Comparison of ENCODE assay signal across 13 cellular contexts in the genomic region with DNA sequence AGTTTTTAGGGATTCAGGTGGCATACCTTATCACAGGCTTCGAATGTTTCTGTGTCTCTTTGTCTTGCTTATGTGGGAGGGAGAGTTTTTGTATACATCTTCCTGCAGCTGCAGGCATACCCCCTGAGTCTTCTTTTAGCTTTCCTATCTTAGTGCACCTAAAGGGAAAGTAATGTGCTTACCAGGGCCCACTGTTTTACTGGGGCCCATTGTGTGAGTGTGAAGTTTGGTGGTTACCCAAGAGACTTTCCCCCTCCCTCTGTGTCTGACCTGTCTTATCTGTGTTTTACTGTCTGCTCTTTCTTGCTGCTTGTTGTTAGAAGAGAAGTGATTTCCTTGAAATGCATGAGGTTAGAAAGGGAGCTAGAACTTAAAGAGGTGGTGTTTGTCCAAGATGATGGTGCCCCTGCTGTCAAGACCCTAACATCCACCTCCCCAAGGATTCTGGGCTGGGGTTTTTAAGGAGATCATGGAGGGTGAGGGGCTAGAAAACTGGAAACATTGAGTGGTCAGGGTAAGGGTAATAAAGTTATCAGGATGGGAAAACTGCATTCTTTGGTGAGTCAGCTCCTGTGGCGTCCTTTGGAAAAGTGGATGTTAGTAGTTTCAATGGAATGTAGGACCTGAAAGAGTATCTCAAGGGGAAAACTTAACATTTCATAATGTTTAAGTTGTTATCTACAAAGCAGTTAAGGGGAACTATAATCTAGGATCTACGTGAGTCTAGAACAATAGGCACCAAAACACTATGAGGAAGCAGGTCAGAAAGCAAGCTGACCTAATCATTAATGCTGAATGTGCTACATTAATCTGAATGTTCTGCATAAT.
DNase-seq lines count a peak whose midpoint lies in the region; ATAC-seq, FAIRE-seq and TF ChIP-seq lines count a peak whose summit lies in the region.
"Had no signal": no experiment of that assay in that cellular context is flagged by ENCODE, and none has a peak within 500 bp of the region (broad histone marks: within the 10 kb centered on the region; RNA-seq: fewer than 3 reads in every experiment).

No MANE protein-coding gene starts in this region.

- peak overlapping the region; percentile 66 for H2BK15ac ChIP-seq in IMR-90 (ENCODE audit: low read depth, low read length)

- no TSS peak for BruUV-seq in IMR-90 (replicated peaks; lab: Mats Ljungman, UMichigan)

- H3K79me1 ChIP-seq in IMR-90 (ENCODE audit: low read depth in 1 of 2, low read length in 2 of 2) = no peaks in the 10 kb centered on the region

- TF ChIP-seq POLR2A in IMR-90 (IDR thresholded peaks at IDR 0.05; ENCODE audit: low read depth, low read length) = no peak; the same call in 1 of the 2 replicates

- POLR2A ChIA-PET in AG04450 (lab: Yijun Ruan, JAX) (no interaction called here), IMR-90 (lab: Charles Lee; ENCODE audit: unreplicated experiment) (no interaction called here)

- peak overlapping the region; percentile 99 for H2BK5ac ChIP-seq in IMR-90 (ENCODE audit: low read depth, low read length, poor library complexity, severe bottlenecking)

- H3K4me1 ChIP-seq in IMR-90 (ENCODE audit: control insufficient read depth, insufficient read depth, low read length) (peaks cover 18% of the 10 kb centered on the region), left lung (no peaks in the 10 kb centered on the region)
- H3K4me1 ChIP-seq: SJCRH30 had no signal

- FAIRE-seq in bronchial epithelial cell (lab: Jason Lieb, UNC) = no peak

- H2BK120ac ChIP-seq in IMR-90 (ENCODE audit: low read depth, low read length) = peak overlapping the region; percentile 99

- peak overlapping the region; percentile 94 for H3K4ac ChIP-seq in IMR-90 (ENCODE audit: low read depth, low read length)

- no peaks in the 10 kb centered on the region for H3K27me3 Mint-ChIP-seq in glutamatergic neuron (ENCODE audit: unreplicated experiment)
- H3K27me3 Mint-ChIP-seq: activated naive CD4-positive, alpha-beta T cell treated with anti-CD3 and anti-CD28 coated beads, Interleukin-2, amount 10 ng/mL, durations not matched to agents 7 days and 5 days had no signal

- TF ChIP-seq RAD21 in IMR-90 (IDR thresholded peaks at IDR 0.05; ENCODE audit: low read length) = no peak

- H2BK20ac ChIP-seq in IMR-90 (ENCODE audit: low read depth, low read length) = peak overlapping the region; percentile 97

- no peaks in the 10 kb centered on the region for H3K9me1 ChIP-seq in IMR-90 (ENCODE audit: insufficient read depth, low read length)

- CTCF ChIA-PET in AG04450 (lab: Charles Lee) (interaction anchor here (1.2 to 1.9 kb wide), 2 partner anchors 64 to 65 kb away, joined by 4 to 6 read pairs; no protein-coding TSS in a partner anchor), IMR-90 (lab: Yijun Ruan, JAX) (no interaction called here)

- H3K36me3 Mint-ChIP-seq in glutamatergic neuron (ENCODE audit: unreplicated experiment) = no peaks in the 10 kb centered on the region
- H3K36me3 Mint-ChIP-seq: activated naive CD4-positive, alpha-beta T cell treated with anti-CD3 and anti-CD28 coated beads, Interleukin-2, amount 10 ng/mL, durations not matched to agents 7 days and 5 days had no signal

- H3K56ac ChIP-seq in IMR-90 (ENCODE audit: extremely low read depth, insufficient read depth, low read length) = peak overlapping the region; percentile 92

- H3K27ac Mint-ChIP-seq in glutamatergic neuron (ENCODE audit: unreplicated experiment) = no peak overlapping the region
- H3K27ac Mint-ChIP-seq: activated naive CD4-positive, alpha-beta T cell treated with anti-CD3 and anti-CD28 coated beads, Interleukin-2, amount 10 ng/mL, durations not matched to agents 7 days and 5 days had no signal

- no peaks in the 10 kb centered on the region for H3K4me1 Mint-ChIP-seq in glutamatergic neuron (ENCODE audit: low read depth, unreplicated experiment)
- H3K4me1 Mint-ChIP-seq: activated naive CD4-positive, alpha-beta T cell treated with anti-CD3 and anti-CD28 coated beads, Interleukin-2, amount 10 ng/mL, durations not matched to agents 7 days and 5 days had no signal

- peak overlapping the region; percentile 89 for H2AK5ac ChIP-seq in IMR-90 (ENCODE audit: low read depth, low read length)

- in situ Hi-C loops in IMR-90 (cut with MboI; ENCODE audit: low sequenced_read_pairs) = no loop called here

- DNase-seq in AG04450 (ENCODE audit: low read depth, low spot score) (peak; percentile 43), IMR-90 (peak; percentile 87), bronchial epithelial cell (ENCODE audit: low read depth) (peak; percentile 72), left lung (no peak), glutamatergic neuron (no peak), DMS53 (lab: John Stamatoyannopoulos, UW) (no peak)
- DNase-seq: activated CD4-positive, alpha-beta T cell treated with anti-CD3 and anti-CD28 coated beads, Interleukin-2, amount 50 U/mL, for 4 hours; activated naive CD4-positive, alpha-beta T cell treated with anti-CD3 and anti-CD28 coated beads, Interleukin-2, amount 10 ng/mL, durations not matched to agents 7 days and 5 days; AML-193; right cardiac atrium; SJCRH30 had no signal

- peak overlapping the region; percentile 80 for H3K14ac ChIP-seq in IMR-90 (replicated peaks; ENCODE audit: low read depth, low read length)

- peak overlapping the region; percentile 100 for H3K18ac ChIP-seq in IMR-90 (ENCODE audit: low read depth, low read length)

- no CpG with 5 or more reads among the region's 3 CpGs for WGBS in IMR-90 (ENCODE audit: extremely low coverage in 2 of 2, insufficient read length in 1 of 2), 2 experiments

- H4K5ac ChIP-seq in IMR-90 (ENCODE audit: low read depth, low read length) = peak overlapping the region; percentile 99

- no peaks in the 10 kb centered on the region for H4K20me1 ChIP-seq in IMR-90 (ENCODE audit: insufficient read depth, low read length)

- ATAC-seq in IMR-90 (ENCODE audit: low read depth) (peak; percentile 72), left lung (peak; percentile 85), GM21423 (IDR thresholded peaks at IDR 0.05; ENCODE audit: unreplicated experiment) (no peak), GM21390 (IDR thresholded peaks at IDR 0.05; ENCODE audit: unreplicated experiment) (no peak)
- ATAC-seq: right cardiac atrium had no signal

- H3K4me2 ChIP-seq in IMR-90 (ENCODE audit: low read depth, low read length) = peak overlapping the region; percentile 98

- H3K4me3 ChIP-seq in AG04450 (ENCODE audit: low read depth, low read length) = no peak overlapping the region; the same call in 1 of the 2 replicates
- H3K4me3 ChIP-seq in IMR-90 (ENCODE audit: insufficient read depth, low read depth, low read length) = no peak overlapping the region
- H3K4me3 ChIP-seq in bronchial epithelial cell (ENCODE audit: low read depth, low read length) = no peak overlapping the region
- H3K4me3 ChIP-seq in left lung = no peak overlapping the region
- H3K4me3 ChIP-seq: SJCRH30 had no signal

- intact Hi-C loops in IMR-90 (cut with micrococcal nuclease) (loop anchor here (10.0 kb wide), 1 partner anchor 97 kb away; no protein-coding TSS in a partner anchor), left lung (cut with DNase I) (no loop called here)

- H4K8ac ChIP-seq in IMR-90 (ENCODE audit: low read depth in 2 of 2, low read length in 2 of 2) = peak overlapping the region; percentile 73 to 90

- H3K36me3 ChIP-seq in IMR-90 (ENCODE audit: control insufficient read depth, insufficient read depth, low read length) = no peaks in the 10 kb centered on the region
- no peaks in the 10 kb centered on the region for H3K36me3 ChIP-seq in bronchial epithelial cell (ENCODE audit: control insufficient read depth, insufficient read depth, low read length)
- H3K36me3 ChIP-seq in left lung = no peaks in the 10 kb centered on the region
- H3K36me3 ChIP-seq: SJCRH30 had no signal

- H2AK9ac ChIP-seq in IMR-90 (replicated peaks; ENCODE audit: low read depth, low read length, poor library complexity) = no peak overlapping the region

- H3K9me3 Mint-ChIP-seq in glutamatergic neuron (ENCODE audit: unreplicated experiment) = no peaks in the 10 kb centered on the region
- H3K9me3 Mint-ChIP-seq: activated naive CD4-positive, alpha-beta T cell treated with anti-CD3 and anti-CD28 coated beads, Interleukin-2, amount 10 ng/mL, durations not matched to agents 7 days and 5 days had no signal

- peak overlapping the region; percentile 93 for H4K91ac ChIP-seq in IMR-90 (ENCODE audit: insufficient read depth, low read depth, low read length)

- H3K4me3 Mint-ChIP-seq in glutamatergic neuron (ENCODE audit: unreplicated experiment) = no peak overlapping the region
- H3K4me3 Mint-ChIP-seq: activated naive CD4-positive, alpha-beta T cell treated with anti-CD3 and anti-CD28 coated beads, Interleukin-2, amount 10 ng/mL, durations not matched to agents 7 days and 5 days had no signal

- peak overlapping the region; percentile 73; the same call in 1 of the 2 replicates for H3K9ac ChIP-seq in IMR-90 (ENCODE audit: low read depth, low read length)

- H3K27me3 ChIP-seq in AG04450 (ENCODE audit: control insufficient read depth, insufficient read depth, low read length) = no peaks in the 10 kb centered on the region
- H3K27me3 ChIP-seq in IMR-90 (ENCODE audit: control insufficient read depth, insufficient read depth, low read length) = no peaks in the 10 kb centered on the region
- H3K27me3 ChIP-seq in bronchial epithelial cell (ENCODE audit: control insufficient read depth, insufficient read depth, low read length) = no peaks in the 10 kb centered on the region
- no peaks in the 10 kb centered on the region for H3K27me3 ChIP-seq in left lung
- H3K27me3 ChIP-seq: SJCRH30 had no signal

- H2AFZ ChIP-seq in IMR-90 (replicated peaks; ENCODE audit: low read length, poor library complexity) = peak overlapping the region; percentile 89

- H3K27ac ChIP-seq in AG04450 (ENCODE audit: low read depth, low read length) (peak overlapping the region; percentile 92), IMR-90 (ENCODE audit: insufficient read depth, low read length) (peak overlapping the region; percentile 99), left lung (no peak overlapping the region)
- H3K27ac ChIP-seq: SJCRH30 had no signal

- TF ChIP-seq CTCF in AG04450 (IDR thresholded peaks at IDR 0.05; ENCODE audit: low read depth, low read length) (no peak), IMR-90 (conservative IDR thresholded peaks at IDR 0.05; ENCODE audit: low read depth, low read length) (no peak), bronchial epithelial cell (IDR thresholded peaks at IDR 0.05; ENCODE audit: insufficient read depth, low read length, severe bottlenecking) (no peak), left lung (IDR thresholded peaks at IDR 0.05) (no peak), glutamatergic neuron (IDR thresholded peaks at IDR 0.05; ENCODE audit: partially characterized antibody, unreplicated experiment) (no peak)

- dilution Hi-C loops in IMR-90 (cut with HindIII; ENCODE audit: low sequenced_read_pairs, unreplicated experiment) = no loop called here

- H3K9me3 ChIP-seq in AG04450 (ENCODE audit: control insufficient read depth, insufficient read depth, low read length) = no peaks in the 10 kb centered on the region
- H3K9me3 ChIP-seq in IMR-90 (ENCODE audit: control insufficient read depth, insufficient read depth, low read length) = no peaks in the 10 kb centered on the region
- no peaks in the 10 kb centered on the region for H3K9me3 ChIP-seq in left lung
- H3K9me3 ChIP-seq: SJCRH30 had no signal

- H3K23ac ChIP-seq in IMR-90 (ENCODE audit: low read depth, low read length) = peak overlapping the region; percentile 92

TF ChIP-seq in IMR-90, 13 proteins besides CTCF, POLR2A, EP300 and RAD21 (continues in another document):
- no peak for TF ChIP-seq RFX5 (IDR thresholded peaks at IDR 0.05; ENCODE audit: low read depth, low read length)
- peak; percentile 38; the same call in 1 of the 2 replicates for TF ChIP-seq MAFK (IDR thresholded peaks at IDR 0.05; ENCODE audit: low read depth, low read length)

Comparison
In these comparisons a context has a peak if more than half of its experiments do, and no peak if none do; other contexts are left out.
1. DNase-seq: peak in AG04450 (single experiment), IMR-90 (single experiment) and bronchial epithelial cell (single experiment); none in left lung (0 of 2), glutamatergic neuron (single experiment) and DMS53 (single experiment).
2. H3K27ac ChIP-seq: peak in AG04450 (single experiment) and IMR-90 (single experiment); none in left lung (0 of 2).
3. ATAC-seq: peak in IMR-90 (single experiment) and left lung (single experiment); none in GM21423 (single experiment) and GM21390 (single experiment).